Comparison of ENCODE assay signal across 32 cellular contexts in genomic region chr3:944786-945185, GRCh38.
"Had no signal": no experiment of that assay in that cellular context is flagged by ENCODE, and none has a peak within 500 bp of the region (broad histone marks: within the 10 kb centered on the region; RNA-seq: fewer than 3 reads in every experiment).

No MANE protein-coding gene starts in this region.

- H3K9me3 ChIP-seq: adrenal gland, ascending aorta, body of pancreas, breast epithelium had no signal

- ATAC-seq: activated naive CD4-positive, alpha-beta T cell treated with anti-CD3 and anti-CD28 coated beads, Interleukin-2, amount 50 U/mL, for 72 hours; activated naive CD8-positive, alpha-beta T cell treated with anti-CD3 and anti-CD28 coated beads, Interleukin-2, amount 50 U/mL, for 24 hours; activated T-cell treated with anti-CD3 and anti-CD28 coated beads, Interleukin-2, amount 50 U/mL, for 4 hours; activated T-cell treated with anti-CD3 and anti-CD28 coated beads, Interleukin-2, amount 50 U/mL, for 72 hours; activated T-helper 17 cell treated with anti-CD3 and anti-CD28 coated beads, Interleukin-2, amount 50 U/mL, for 72 hours; body of pancreas had no signal

- FAIRE-seq: astrocyte, bronchial epithelial cell had no signal

- H3K27me3 ChIP-seq: adrenal gland, ascending aorta, body of pancreas, brain microvascular endothelial cell, breast epithelium, cardiac muscle cell had no signal

- H3K4me1 ChIP-seq: adrenal gland, ascending aorta, body of pancreas, breast epithelium had no signal

- H3K36me3 ChIP-seq: adrenal gland, ascending aorta, brain microvascular endothelial cell, breast epithelium, cardiac muscle cell had no signal

- H3K27ac ChIP-seq: adrenal gland, ascending aorta, body of pancreas, brain microvascular endothelial cell, breast epithelium, cardiac muscle cell had no signal

- DNase-seq: activated effector memory CD4-positive, alpha-beta T cell treated with Interleukin-2 at 50 U/mL for 16 hours; activated gamma-delta T cell; activated gamma-delta T cell treated with Interleukin-2 at 50 U/mL for 16 hours; activated naive CD4-positive, alpha-beta T cell; activated naive CD4-positive, alpha-beta T cell treated with anti-CD3 and anti-CD28 coated beads for 36 hours; activated naive CD4-positive, alpha-beta T cell treated with anti-CD3 and anti-CD28 coated beads, Interleukin-2, amount 10 ng/mL, durations not matched to agents 7 days and 5 days; activated naive CD4-positive, alpha-beta T cell treated with anti-CD3 and anti-CD28 coated beads, Interleukin-2, amount 50 U/mL, for 16 hours; activated naive CD4-positive, alpha-beta T cell treated with Interleukin-2 at 50 U/mL for 16 hours; activated naive CD8-positive, alpha-beta T cell treated with anti-CD3 and anti-CD28 coated beads for 36 hours; activated naive CD8-positive, alpha-beta T cell treated with anti-CD3 and anti-CD28 coated beads, Interleukin-2, amount 10 ng/mL, durations not matched to agents 7 days and 5 days; activated naive CD8-positive, alpha-beta T cell treated with anti-CD3 and anti-CD28 coated beads, Interleukin-2, amount 50 U/mL, for 24 hours; activated T-cell treated with anti-CD3 and anti-CD28 coated beads, Interleukin-2, amount 50 U/mL, for 1 hour; activated T-cell treated with anti-CD3 and anti-CD28 coated beads, Interleukin-2, amount 50 U/mL, for 24 hours; activated T-cell treated with anti-CD3 and anti-CD28 coated beads, Interleukin-2, amount 50 U/mL, for 4 hours; activated T-cell treated with anti-CD3 and anti-CD28 coated beads, Interleukin-2, amount 50 U/mL, for 48 hours; activated T-cell treated with anti-CD3 and anti-CD28 coated beads, Interleukin-2, amount 50 U/mL, for 72 hours; adrenal gland; amniotic stem cell; amygdala; anterior cingulate cortex; aorta; body of pancreas; brain microvascular endothelial cell; caudate nucleus; central memory CD4-positive, alpha-beta T cell had no signal

- H3K4me3 ChIP-seq: adrenal gland, ascending aorta, body of pancreas, breast epithelium, cardiac muscle cell had no signal
